Comparison of ENCODE assay signal across 18 cellular contexts in the genomic region with DNA sequence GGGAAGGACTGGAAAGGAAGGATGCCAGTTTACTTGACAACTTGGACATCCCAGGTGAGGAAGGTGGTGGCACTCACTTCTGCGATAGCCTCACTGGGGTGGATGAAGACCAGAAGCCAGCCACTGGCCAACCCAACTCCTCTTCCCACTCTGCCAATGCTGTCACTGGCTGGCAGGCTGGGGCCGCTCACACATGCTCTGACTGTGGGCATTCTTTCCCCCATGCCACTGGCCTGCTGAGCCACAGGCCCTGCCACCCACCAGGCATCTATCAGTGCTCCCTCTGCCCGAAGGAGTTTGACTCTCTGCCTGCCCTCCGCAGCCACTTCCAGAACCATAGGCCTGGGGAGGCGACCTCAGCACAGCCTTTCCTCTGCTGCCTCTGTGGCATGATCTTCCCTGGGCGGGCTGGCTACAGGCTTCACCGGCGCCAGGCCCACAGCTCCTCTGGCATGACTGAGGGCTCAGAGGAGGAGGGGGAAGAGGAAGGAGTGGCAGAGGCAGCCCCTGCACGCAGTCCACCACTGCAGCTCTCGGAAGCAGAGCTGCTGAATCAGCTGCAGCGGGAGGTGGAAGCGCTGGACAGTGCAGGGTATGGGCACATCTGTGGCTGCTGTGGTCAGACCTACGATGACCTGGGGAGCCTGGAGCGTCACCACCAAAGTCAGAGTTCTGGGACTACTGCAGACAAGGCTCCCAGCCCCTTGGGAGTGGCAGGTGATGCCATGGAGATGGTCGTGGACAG. TPM values are rescaled to one million over a fixed set of nuclear protein-coding genes. Genes with fewer than 3 reads are reported as not detected.
DNase-seq lines count a peak whose midpoint lies in the region; ATAC-seq, FAIRE-seq and TF ChIP-seq lines count a peak whose summit lies in the region.
"Had no signal": no experiment of that assay in that cellular context is flagged by ENCODE, and none has a peak within 500 bp of the region (broad histone marks: within the 10 kb centered on the region; RNA-seq: fewer than 3 reads in every experiment).

No MANE protein-coding gene starts in this region.

- CTCF ChIA-PET in HepG2 (lab: Yijun Ruan, JAX; ENCODE audit: low intra/inter-chr PET ratio, low total read pairs) = no interaction called here

- H3K36me3 ChIP-seq in HepG2 (replicated peaks in 1 of 2; ENCODE audit: control insufficient read depth in 1 of 2, insufficient read depth in 2 of 2, low read length in 2 of 2) = peaks cover 29 to 53% of the 10 kb centered on the region in 2 experiments
- peaks cover 0 to 31% (median 3%) of the 10 kb centered on the region in 4 donors for H3K36me3 ChIP-seq in right lobe of liver
- H3K36me3 ChIP-seq in H7 (replicated peaks; ENCODE audit: control insufficient read depth, insufficient read depth, low read length) = peaks cover 35% of the 10 kb centered on the region
- peaks cover 39% of the 10 kb centered on the region for H3K36me3 ChIP-seq in endodermal cell (ENCODE audit: control insufficient read depth, insufficient read depth, low read length)
- H3K36me3 ChIP-seq in sigmoid colon = peaks cover 47 to 77% (median 55%) of the 10 kb centered on the region in 4 donors

- intact Hi-C loops in HepG2 (cut with micrococcal nuclease; ENCODE audit: unreplicated experiment) (no loop called here), right lobe of liver (cut with DNase I) (no loop called here), sigmoid colon (cut with DNase I) (no loop called here)

- H3K9me3 Mint-ChIP-seq in endodermal cell = no peaks in the 10 kb centered on the region
- H3K9me3 Mint-ChIP-seq: H9 had no signal

- H3K27me3 Mint-ChIP-seq in endodermal cell (ENCODE audit: insufficient read depth) = no peaks in the 10 kb centered on the region

- H3K27ac ChIP-seq in HepG2 (ENCODE audit: extremely low read length, insufficient read depth, low read length) = no peak overlapping the region
- H3K27ac ChIP-seq in right lobe of liver = no peak overlapping the region
- no peak overlapping the region for H3K27ac ChIP-seq in endodermal cell (ENCODE audit: low read depth, low read length)
- no peak overlapping the region for H3K27ac ChIP-seq in sigmoid colon
- H3K27ac ChIP-seq: C4-2B, SJCRH30 had no signal

- BruUV-seq in HepG2 (replicated peaks; lab: Mats Ljungman, UMichigan) = no TSS peak

- peak overlapping the region; percentile 10 for H3K27ac Mint-ChIP-seq in endodermal cell

- H4K20me1 ChIP-seq in HepG2 (ENCODE audit: insufficient read depth, low read length) = no peaks in the 10 kb centered on the region

- H3K4me3 Mint-ChIP-seq in endodermal cell = no peak overlapping the region
- H3K4me3 Mint-ChIP-seq: H9 had no signal

- peaks cover 6% of the 10 kb centered on the region for H3K4me1 Mint-ChIP-seq in endodermal cell

- H3K4me2 ChIP-seq in HepG2 (ENCODE audit: low read depth, low read length) = no peak overlapping the region

- in situ Hi-C loops in HepG2 (cut with HindIII; ENCODE audit: extremely low pct_ligation_motif_present, low pct_unique_long_range_greater_than_20kb) = no loop called here

- POLR2A ChIA-PET in HepG2 (lab: Yijun Ruan, JAX) = interaction anchor here (2.2 kb wide), 1 partner anchor 14 kb away, joined by 6 read pairs; no protein-coding TSS in a partner anchor

- no peak for TF ChIP-seq RAD21 in HepG2 (CRISPR knock-in tag; IDR thresholded peaks at IDR 0.05)

- H3K4me3 ChIP-seq in HepG2 (replicated peaks in 1 of 3; ENCODE audit: insufficient read depth in 1 of 3, low read depth in 2 of 3, low read length in 3 of 3) = no peak overlapping the region
- no peak overlapping the region for H3K4me3 ChIP-seq in right lobe of liver
- H3K4me3 ChIP-seq in H7 (ENCODE audit: insufficient read depth, low read depth, low read length) = no peak overlapping the region
- no peak overlapping the region for H3K4me3 ChIP-seq in endodermal cell (ENCODE audit: low read length)
- no peak overlapping the region for H3K4me3 ChIP-seq in sigmoid colon
- H3K4me3 ChIP-seq: SJCRH30 had no signal

- H3K4me1 ChIP-seq in HepG2 (ENCODE audit: insufficient read depth, low read length) (peaks cover 10% of the 10 kb centered on the region), right lobe of liver (peaks cover 0 to 7% (median 0%) of the 10 kb centered on the region in 4 donors), endodermal cell (ENCODE audit: control insufficient read depth, insufficient read depth, low read length) (no peaks in the 10 kb centered on the region), sigmoid colon (peaks cover 0 to 15% (median 12%) of the 10 kb centered on the region in 4 donors)
- H3K4me1 ChIP-seq: SJCRH30 had no signal

- WGBS in HepG2 (ENCODE audit: low lambda C conversion rate) = 99% methylated on average over 15 of the region's 15 CpGs
- 75% methylated on average over 4 of the region's 15 CpGs for WGBS in right lobe of liver (ENCODE audit: insufficient coverage, low coverage, low lambda C conversion rate, missing lambda C conversion rate)
- 94 to 96% methylated on average over 8 to 15 of the region's 15 CpGs for WGBS in endodermal cell (ENCODE audit: insufficient coverage in 1 of 2, insufficient read length in 1 of 2), 2 experiments
- WGBS in sigmoid colon, 2 donors = 94 to 95% methylated on average over 15 of the region's 15 CpGs

- no peak overlapping the region for H2AFZ ChIP-seq in HepG2 (ENCODE audit: low read length)

- H3K9ac ChIP-seq in HepG2 (ENCODE audit: insufficient read depth, low read depth, low read length) (no peak overlapping the region), endodermal cell (ENCODE audit: extremely low read depth, low read length, poor library complexity, severe bottlenecking) (no peak overlapping the region)

- TF ChIP-seq EP300 in HepG2 (IDR thresholded peaks at IDR 0.05; ENCODE audit: low read depth in 2 of 2, low read length in 2 of 2) (no peak), HepG2 (CRISPR knock-in tag; IDR thresholded peaks at IDR 0.05; ENCODE audit: borderline replicate concordance) (no peak), sigmoid colon (IDR thresholded peaks at IDR 0.05) (no peak)

- ATAC-seq in HepG2 (no peak), right lobe of liver (no peak), HG03097 (IDR thresholded peaks at IDR 0.05; ENCODE audit: low FRiP score, unreplicated experiment) (no peak)
- ATAC-seq: PC-3 had no signal

- peaks cover 46% of the 10 kb centered on the region for H3K36me3 Mint-ChIP-seq in endodermal cell (ENCODE audit: low read depth)

- DNase-seq in HepG2 (ENCODE audit: low spot score) = no peak
- DNase-seq in right lobe of liver = no peak
- DNase-seq in H7 = peak; percentile 28
- no peak for DNase-seq in endodermal cell
- peak; percentile 59 for DNase-seq in sigmoid colon
- DNase-seq in hippocampal formation (lab: John Stamatoyannopoulos, UW) = no peak
- no peak for DNase-seq in HTR-8/SVneo (ENCODE audit: insufficient read length, low spot score)
- DNase-seq: H9, NCI-H1105 treated with DMSO at 0.1 percent for 48 hours, NCI-H187 treated with DMSO at 0.1 percent for 48 hours, NCI-H2227 treated with DMSO at 0.1 percent for 48 hours, NCI-H524, NCI-H82, PC-3, SJCRH30 had no signal

- TF ChIP-seq POLR2A in HepG2 (IDR thresholded peaks at IDR 0.05; ENCODE audit: insufficient read depth in 1 of 2, low read depth in 2 of 2, low read length in 2 of 2) (no peak), right lobe of liver (IDR thresholded peaks at IDR 0.05) (no peak), sigmoid colon (IDR thresholded peaks at IDR 0.05) (no peak)

- H3K79me2 ChIP-seq in HepG2 (ENCODE audit: insufficient read depth, low read length) = peaks cover 19% of the 10 kb centered on the region

- no peak for TF ChIP-seq CTCF in HepG2 (CRISPR knock-in tag; IDR thresholded peaks at IDR 0.05)
- TF ChIP-seq CTCF in right lobe of liver (IDR thresholded peaks at IDR 0.05) = no peak
- TF ChIP-seq CTCF in endodermal cell (conservative IDR thresholded peaks at IDR 0.05) = no peak
- TF ChIP-seq CTCF in sigmoid colon (IDR thresholded peaks at IDR 0.05) = no peak

- H3K9me3 ChIP-seq in HepG2 (ENCODE audit: low read length) = no peaks in the 10 kb centered on the region
- H3K9me3 ChIP-seq in right lobe of liver = no peaks in the 10 kb centered on the region
- no peaks in the 10 kb centered on the region for H3K9me3 ChIP-seq in endodermal cell (ENCODE audit: control insufficient read depth, low read length)
- no peaks in the 10 kb centered on the region for H3K9me3 ChIP-seq in sigmoid colon
- H3K9me3 ChIP-seq: SJCRH30 had no signal

- FAIRE-seq in HepG2 (lab: Jason Lieb, UNC) = no peak
- FAIRE-seq in HTR-8/SVneo (lab: Jason Lieb, UNC) = no peak
- FAIRE-seq: G401.6 had no signal

- H3K27me3 ChIP-seq in HepG2 (ENCODE audit: control insufficient read depth in 1 of 2, insufficient read depth in 2 of 2, low read length in 2 of 2) = no peaks in the 10 kb centered on the region; a peak in 1 of 5 replicates
- no peaks in the 10 kb centered on the region for H3K27me3 ChIP-seq in right lobe of liver
- no peaks in the 10 kb centered on the region for H3K27me3 ChIP-seq in H7 (ENCODE audit: control insufficient read depth, insufficient read depth, low read length)
- H3K27me3 ChIP-seq in endodermal cell (ENCODE audit: control insufficient read depth, insufficient read depth, low read length, poor library complexity, severe bottlenecking) = no peaks in the 10 kb centered on the region
- H3K27me3 ChIP-seq in sigmoid colon = no peaks in the 10 kb centered on the region
- H3K27me3 ChIP-seq: SJCRH30 had no signal

RNA-seq across cellular contexts. Expression of gene ZNF646, which starts 4.5 kb away (rescaled TPM):
- total RNA-seq in HepG2 (2016; rRNA removed; fragmentation: Illumina TruSeq; extraction: Trizol) = 7.8 and 10.9 TPM in 2 replicates
- 1.7 and 2.4 TPM in 2 replicates for total RNA-seq in HepG2 (2016; cell fraction: cytosol; rRNA removed; fragmentation: Illumina TruSeq; extraction: Trizol; ENCODE audit: low read depth)
- total RNA-seq in HepG2 (2016; cell fraction: insoluble cytoplasmic fraction; rRNA removed; fragmentation: Illumina TruSeq; extraction: Trizol) = 6.8 and 11.1 TPM in 2 replicates
- 5.0 and 5.3 TPM in 2 replicates for total RNA-seq in HepG2 (2016; cell fraction: membrane; rRNA removed; fragmentation: Illumina TruSeq; extraction: Trizol)
- 14.4 and 16.7 TPM in 2 replicates for total RNA-seq in HepG2 (2016; cell fraction: nucleus; rRNA removed; fragmentation: Illumina TruSeq; extraction: Trizol)
- polyA plus RNA-seq in HepG2 (2011; rRNA removed) = 3.4 and 4.4 TPM in 2 replicates
- polyA plus RNA-seq in HepG2 (2011; cell fraction: cytosol; rRNA removed) = 2.2 and 2.9 TPM in 2 replicates
- 19.6 and 21.3 TPM in 2 replicates for polyA plus RNA-seq in HepG2 (2011; cell fraction: nucleus; rRNA removed)
- polyA plus RNA-seq in HepG2 (2012) = 5.6 and 5.8 TPM in 2 replicates
- 0.38 and 0.43 TPM in 2 replicates for polyA plus RNA-seq in HepG2 (2016; cell fraction: cytosol; fragmentation: Illumina TruSeq; extraction: Trizol; ENCODE audit: low read depth)
- polyA plus RNA-seq in HepG2 (2016; cell fraction: insoluble cytoplasmic fraction; fragmentation: Illumina TruSeq; extraction: Trizol; ENCODE audit: low read depth) = 3.7 and 4.7 TPM in 2 replicates
- polyA plus RNA-seq in HepG2 (2016; cell fraction: membrane; fragmentation: Illumina TruSeq; extraction: Trizol; ENCODE audit: low read depth) = 0.90 and 0.94 TPM in 2 replicates
- 22.6 and 23.3 TPM in 2 replicates for polyA plus RNA-seq in HepG2 (2016; cell fraction: nucleus; fragmentation: Illumina TruSeq; extraction: Trizol; ENCODE audit: insufficient read depth, low read depth)
- 29.7 and 32.7 TPM in 2 replicates for polyA minus RNA-seq in HepG2 (2011; rRNA and poly(A)+ RNA removed; ENCODE audit: low replicate concordance)
- polyA minus RNA-seq in HepG2 (2011; cell fraction: cytosol; rRNA and poly(A)+ RNA removed) = 4.2 and 5.8 TPM in 2 replicates
- 26.1 and 29.9 TPM in 2 replicates for polyA minus RNA-seq in HepG2 (2011; cell fraction: nucleus; rRNA and poly(A)+ RNA removed)
- 1 to 10 TPM; 4.2 to 5.0 (median 4.5) TPM for total RNA-seq in right lobe of liver
- total RNA-seq in H7 (2014; rRNA removed; shearing (Covaris generic)) = 28.8 and 30.0 TPM in 2 replicates
- 10 to 100 TPM; 24.9 to 29.2 TPM for total RNA-seq in endodermal cell
- polyA plus RNA-seq in endodermal cell (2013, experiment 1 of 2) = 16.2 TPM
- polyA plus RNA-seq in endodermal cell (2013, experiment 2 of 2) = 15.9 TPM
- total RNA-seq in sigmoid colon = 10 to 100 TPM in 1 of 4 donors, 1 to 10 TPM in 3; 8.3 to 12.2 (median 8.8) TPM
- 10 to 100 TPM in 1 of 3 donors, 1 to 10 TPM in 2; 1.8 to 15.0 (median 4.9) TPM for polyA plus RNA-seq in sigmoid colon

RNA-seq across cellular contexts. Expression of gene ZNF668, which starts 4.7 kb away (rescaled TPM):
- 7.5 and 9.8 TPM in 2 replicates for total RNA-seq in HepG2 (2016; rRNA removed; fragmentation: Illumina TruSeq; extraction: Trizol)
- total RNA-seq in HepG2 (2016; cell fraction: cytosol; rRNA removed; fragmentation: Illumina TruSeq; extraction: Trizol; ENCODE audit: low read depth) = 1.9 and 3.1 TPM in 2 replicates
- total RNA-seq in HepG2 (2016; cell fraction: insoluble cytoplasmic fraction; rRNA removed; fragmentation: Illumina TruSeq; extraction: Trizol) = 6.4 and 9.6 TPM in 2 replicates
- total RNA-seq in HepG2 (2016; cell fraction: membrane; rRNA removed; fragmentation: Illumina TruSeq; extraction: Trizol) = 4.6 and 4.9 TPM in 2 replicates
- 6.1 and 6.8 TPM in 2 replicates for total RNA-seq in HepG2 (2016; cell fraction: nucleus; rRNA removed; fragmentation: Illumina TruSeq; extraction: Trizol)
- polyA plus RNA-seq in HepG2 (2011; rRNA removed) = 3.8 and 4.0 TPM in 2 replicates
- 3.9 and 6.3 TPM in 2 replicates for polyA plus RNA-seq in HepG2 (2011; cell fraction: cytosol; rRNA removed)
- polyA plus RNA-seq in HepG2 (2011; cell fraction: nucleus; rRNA removed) = 8.8 and 11.7 TPM in 2 replicates
- 3.5 and 5.1 TPM in 2 replicates for polyA plus RNA-seq in HepG2 (2012)
- 1.0 and 1.1 TPM in 2 replicates for polyA plus RNA-seq in HepG2 (2016; cell fraction: cytosol; fragmentation: Illumina TruSeq; extraction: Trizol; ENCODE audit: low read depth)
- polyA plus RNA-seq in HepG2 (2016; cell fraction: insoluble cytoplasmic fraction; fragmentation: Illumina TruSeq; extraction: Trizol; ENCODE audit: low read depth) = 7.3 and 8.1 TPM in 2 replicates
- 2.8 and 2.9 TPM in 2 replicates for polyA plus RNA-seq in HepG2 (2016; cell fraction: membrane; fragmentation: Illumina TruSeq; extraction: Trizol; ENCODE audit: low read depth)
- 8.4 and 9.3 TPM in 2 replicates for polyA plus RNA-seq in HepG2 (2016; cell fraction: nucleus; fragmentation: Illumina TruSeq; extraction: Trizol; ENCODE audit: insufficient read depth, low read depth)
- 17.4 and 23.8 TPM in 2 replicates for polyA minus RNA-seq in HepG2 (2011; rRNA and poly(A)+ RNA removed; ENCODE audit: low replicate concordance)
- 4.4 and 4.8 TPM in 2 replicates for polyA minus RNA-seq in HepG2 (2011; cell fraction: cytosol; rRNA and poly(A)+ RNA removed)
- 5.5 and 6.5 TPM in 2 replicates for polyA minus RNA-seq in HepG2 (2011; cell fraction: nucleus; rRNA and poly(A)+ RNA removed)
- 1 to 10 TPM; 2.0 to 4.6 (median 3.5) TPM for total RNA-seq in right lobe of liver
- total RNA-seq in H7 (2014; rRNA removed; shearing (Covaris generic)) = 16.4 and 19.9 TPM in 2 replicates
- 10 to 100 TPM; 11.2 to 12.6 TPM for total RNA-seq in endodermal cell
- polyA plus RNA-seq in endodermal cell (2013, experiment 1 of 2) = 9.8 TPM
- polyA plus RNA-seq in endodermal cell (2013, experiment 2 of 2) = 11.6 TPM
- total RNA-seq in sigmoid colon = 10 to 100 TPM in 1 of 4 donors, 1 to 10 TPM in 3; 5.2 to 12.5 (median 7.7) TPM
- 10 to 100 TPM in 1 of 3 donors, 1 to 10 TPM in 2; 4.8 to 11.7 (median 4.9) TPM for polyA plus RNA-seq in sigmoid colon

RNA-seq across cellular contexts. Expression of gene PRSS53, which starts 10.0 kb away (rescaled TPM):
- total RNA-seq in HepG2 (2016; rRNA removed; fragmentation: Illumina TruSeq; extraction: Trizol) (0.65 and 2.2 TPM in 2 replicates), right lobe of liver (10 to 100 TPM in 1 of 6 experiments, 1 to 10 TPM in 5; 2.3 to 14.8 (median 3.9) TPM), endodermal cell (1 to 10 TPM; 1.7 to 2.8 TPM), sigmoid colon (1 to 10 TPM; 1.1 to 9.1 (median 2.6) TPM)
- 0.61 and 0.62 TPM in 2 replicates for total RNA-seq in HepG2 (2016; cell fraction: cytosol; rRNA removed; fragmentation: Illumina TruSeq; extraction: Trizol; ENCODE audit: low read depth)
- 0.46 and 2.8 TPM in 2 replicates for total RNA-seq in HepG2 (2016; cell fraction: insoluble cytoplasmic fraction; rRNA removed; fragmentation: Illumina TruSeq; extraction: Trizol)
- 0.49 and 0.52 TPM in 2 replicates for total RNA-seq in HepG2 (2016; cell fraction: membrane; rRNA removed; fragmentation: Illumina TruSeq; extraction: Trizol)
- 3.2 and 4.5 TPM in 2 replicates for total RNA-seq in HepG2 (2016; cell fraction: nucleus; rRNA removed; fragmentation: Illumina TruSeq; extraction: Trizol)
- polyA plus RNA-seq in HepG2 (2011; rRNA removed) (6.9 and 7.4 TPM in 2 replicates), sigmoid colon (1 to 10 TPM in 1 of 3 donors, not detected in 2; 2.0 TPM)
- 1.0 and 1.6 TPM in 2 replicates for polyA plus RNA-seq in HepG2 (2011; cell fraction: cytosol; rRNA removed)
- 103 and 136 TPM in 2 replicates for polyA plus RNA-seq in HepG2 (2011; cell fraction: nucleus; rRNA removed)
- 3.6 and 7.5 TPM in 2 replicates for polyA plus RNA-seq in HepG2 (2012)
- 0.19 and 0.26 TPM in 2 replicates for polyA plus RNA-seq in HepG2 (2016; cell fraction: cytosol; fragmentation: Illumina TruSeq; extraction: Trizol; ENCODE audit: low read depth)
- polyA plus RNA-seq in HepG2 (2016; cell fraction: insoluble cytoplasmic fraction; fragmentation: Illumina TruSeq; extraction: Trizol; ENCODE audit: low read depth) = 0.60 TPM in 1 of 2 replicates, not detected in the other
- polyA plus RNA-seq in HepG2 (2016; cell fraction: membrane; fragmentation: Illumina TruSeq; extraction: Trizol; ENCODE audit: low read depth) = 0.09 and 0.53 TPM in 2 replicates
- polyA plus RNA-seq in HepG2 (2016; cell fraction: nucleus; fragmentation: Illumina TruSeq; extraction: Trizol; ENCODE audit: insufficient read depth, low read depth) = 6.4 and 11.2 TPM in 2 replicates
- polyA minus RNA-seq in HepG2 (2011; rRNA and poly(A)+ RNA removed; ENCODE audit: low replicate concordance) = 2.8 and 9.1 TPM in 2 replicates
- 0.49 and 0.70 TPM in 2 replicates for polyA minus RNA-seq in HepG2 (2011; cell fraction: cytosol; rRNA and poly(A)+ RNA removed)
- 21.0 and 21.8 TPM in 2 replicates for polyA minus RNA-seq in HepG2 (2011; cell fraction: nucleus; rRNA and poly(A)+ RNA removed)
- 1.3 and 4.5 TPM in 2 replicates for total RNA-seq in H7 (2014; rRNA removed; shearing (Covaris generic))
- 4.1 TPM for polyA plus RNA-seq in endodermal cell (2013, experiment 1 of 2)
- 3.2 TPM for polyA plus RNA-seq in endodermal cell (2013, experiment 2 of 2)

RNA-seq across cellular contexts. Expression of gene VKORC1, which starts 15.8 kb away (rescaled TPM):
- total RNA-seq in HepG2 (2016; rRNA removed; fragmentation: Illumina TruSeq; extraction: Trizol) (92.1 and 141 TPM in 2 replicates), right lobe of liver (100 to 1,000 TPM; 102 to 297 (median 199) TPM), endodermal cell (10 to 100 TPM; 53.7 to 63.0 TPM), sigmoid colon (100 to 1,000 TPM; 107 to 165 (median 116) TPM)
- total RNA-seq in HepG2 (2016; cell fraction: cytosol; rRNA removed; fragmentation: Illumina TruSeq; extraction: Trizol; ENCODE audit: low read depth) = 108 and 123 TPM in 2 replicates
- 100 and 140 TPM in 2 replicates for total RNA-seq in HepG2 (2016; cell fraction: insoluble cytoplasmic fraction; rRNA removed; fragmentation: Illumina TruSeq; extraction: Trizol)
- total RNA-seq in HepG2 (2016; cell fraction: membrane; rRNA removed; fragmentation: Illumina TruSeq; extraction: Trizol) = 83.8 and 103 TPM in 2 replicates
- 94.6 and 113 TPM in 2 replicates for total RNA-seq in HepG2 (2016; cell fraction: nucleus; rRNA removed; fragmentation: Illumina TruSeq; extraction: Trizol)
- polyA plus RNA-seq in HepG2 (2011; rRNA removed) (613 and 615 TPM in 2 replicates), sigmoid colon (10 to 100 TPM; 30.5 to 66.5 (median 45.6) TPM)
- 980 and 1,226 TPM in 2 replicates for polyA plus RNA-seq in HepG2 (2011; cell fraction: cytosol; rRNA removed)
- 399 and 426 TPM in 2 replicates for polyA plus RNA-seq in HepG2 (2011; cell fraction: nucleus; rRNA removed)
- 226 and 325 TPM in 2 replicates for polyA plus RNA-seq in HepG2 (2012)
- 88.3 and 112 TPM in 2 replicates for polyA plus RNA-seq in HepG2 (2016; cell fraction: cytosol; fragmentation: Illumina TruSeq; extraction: Trizol; ENCODE audit: low read depth)
- polyA plus RNA-seq in HepG2 (2016; cell fraction: insoluble cytoplasmic fraction; fragmentation: Illumina TruSeq; extraction: Trizol; ENCODE audit: low read depth) = 134 and 149 TPM in 2 replicates
- 106 and 112 TPM in 2 replicates for polyA plus RNA-seq in HepG2 (2016; cell fraction: membrane; fragmentation: Illumina TruSeq; extraction: Trizol; ENCODE audit: low read depth)
- polyA plus RNA-seq in HepG2 (2016; cell fraction: nucleus; fragmentation: Illumina TruSeq; extraction: Trizol; ENCODE audit: insufficient read depth, low read depth) = 220 and 229 TPM in 2 replicates
- 450 and 1,230 TPM in 2 replicates for polyA minus RNA-seq in HepG2 (2011; rRNA and poly(A)+ RNA removed; ENCODE audit: low replicate concordance)
- polyA minus RNA-seq in HepG2 (2011; cell fraction: cytosol; rRNA and poly(A)+ RNA removed) = 139 and 156 TPM in 2 replicates
- 91.0 and 99.1 TPM in 2 replicates for polyA minus RNA-seq in HepG2 (2011; cell fraction: nucleus; rRNA and poly(A)+ RNA removed)
- total RNA-seq in H7 (2014; rRNA removed; shearing (Covaris generic)) = 127 and 135 TPM in 2 replicates
- polyA plus RNA-seq in endodermal cell (2013, experiment 1 of 2) = 93.5 TPM
- 86.0 TPM for polyA plus RNA-seq in endodermal cell (2013, experiment 2 of 2)

RNA-seq across cellular contexts. Expression of gene BCKDK, which starts 29.4 kb away (rescaled TPM):
- 24.9 and 25.2 TPM in 2 replicates for total RNA-seq in HepG2 (2016; rRNA removed; fragmentation: Illumina TruSeq; extraction: Trizol)
- 25.2 and 38.0 TPM in 2 replicates for total RNA-seq in HepG2 (2016; cell fraction: cytosol; rRNA removed; fragmentation: Illumina TruSeq; extraction: Trizol; ENCODE audit: low read depth)
- total RNA-seq in HepG2 (2016; cell fraction: insoluble cytoplasmic fraction; rRNA removed; fragmentation: Illumina TruSeq; extraction: Trizol) = 21.6 and 21.9 TPM in 2 replicates
- 42.8 and 61.6 TPM in 2 replicates for total RNA-seq in HepG2 (2016; cell fraction: membrane; rRNA removed; fragmentation: Illumina TruSeq; extraction: Trizol)
- total RNA-seq in HepG2 (2016; cell fraction: nucleus; rRNA removed; fragmentation: Illumina TruSeq; extraction: Trizol) = 12.9 and 14.9 TPM in 2 replicates
- 42.6 and 54.2 TPM in 2 replicates for polyA plus RNA-seq in HepG2 (2011; rRNA removed)
- 29.2 and 38.9 TPM in 2 replicates for polyA plus RNA-seq in HepG2 (2011; cell fraction: cytosol; rRNA removed)
- 119 and 127 TPM in 2 replicates for polyA plus RNA-seq in HepG2 (2011; cell fraction: nucleus; rRNA removed)
- 36.4 and 39.6 TPM in 2 replicates for polyA plus RNA-seq in HepG2 (2012)
- polyA plus RNA-seq in HepG2 (2016; cell fraction: cytosol; fragmentation: Illumina TruSeq; extraction: Trizol; ENCODE audit: low read depth) = 61.2 and 88.9 TPM in 2 replicates
- 38.3 and 44.6 TPM in 2 replicates for polyA plus RNA-seq in HepG2 (2016; cell fraction: insoluble cytoplasmic fraction; fragmentation: Illumina TruSeq; extraction: Trizol; ENCODE audit: low read depth)
- 82.3 and 100 TPM in 2 replicates for polyA plus RNA-seq in HepG2 (2016; cell fraction: membrane; fragmentation: Illumina TruSeq; extraction: Trizol; ENCODE audit: low read depth)
- polyA plus RNA-seq in HepG2 (2016; cell fraction: nucleus; fragmentation: Illumina TruSeq; extraction: Trizol; ENCODE audit: insufficient read depth, low read depth) = 34.1 and 38.8 TPM in 2 replicates
- polyA minus RNA-seq in HepG2 (2011; rRNA and poly(A)+ RNA removed; ENCODE audit: low replicate concordance) = 34.7 and 50.5 TPM in 2 replicates
- 23.9 and 34.2 TPM in 2 replicates for polyA minus RNA-seq in HepG2 (2011; cell fraction: cytosol; rRNA and poly(A)+ RNA removed)
- polyA minus RNA-seq in HepG2 (2011; cell fraction: nucleus; rRNA and poly(A)+ RNA removed) = 25.6 and 37.4 TPM in 2 replicates
- 10 to 100 TPM; 34.8 to 61.5 (median 41.8) TPM for total RNA-seq in right lobe of liver
- total RNA-seq in H7 (2014; rRNA removed; shearing (Covaris generic)) = 52.7 and 64.0 TPM in 2 replicates
- total RNA-seq in endodermal cell = 10 to 100 TPM; 47.0 to 57.7 TPM
- 44.3 TPM for polyA plus RNA-seq in endodermal cell (2013, experiment 1 of 2)
- polyA plus RNA-seq in endodermal cell (2013, experiment 2 of 2) = 42.0 TPM
- 10 to 100 TPM; 29.5 to 42.7 (median 33.7) TPM for total RNA-seq in sigmoid colon
- 10 to 100 TPM; 21.6 to 33.2 (median 32.1) TPM for polyA plus RNA-seq in sigmoid colon

Comparison
In these comparisons a context has a peak if more than half of its experiments do, and no peak if none do; other contexts are left out.
1. DNase-seq: peak in H7 (single experiment) and sigmoid colon (single experiment); none in HepG2 (single experiment), right lobe of liver (0 of 3), endodermal cell (single experiment), hippocampal formation (0 of 2) and HTR-8/SVneo (single experiment).